Comparison of ENCODE assay signal across 1 cellular context in genomic region chr2:238929242-238930081, GRCh38.
TF ChIP-seq lines count a peak whose summit lies in the region.

No MANE protein-coding gene starts in this region.

TF ChIP-seq in HepG2, 621 proteins besides CTCF, POLR2A, EP300 and RAD21 (continued from another document):
- TF ChIP-seq ZNF75D (CRISPR knock-in tag; IDR thresholded peaks at IDR 0.05; ENCODE audit: borderline replicate concordance), result no peak
- TF ChIP-seq EZH2 (conservative IDR thresholded peaks at IDR 0.05; ENCODE audit: low read depth, low read length), result no peak
- no peak for TF ChIP-seq MIER2 (CRISPR knock-in tag; IDR thresholded peaks at IDR 0.05)
- no peak for TF ChIP-seq NR2C2 (CRISPR knock-in tag; IDR thresholded peaks at IDR 0.05; ENCODE audit: borderline replicate concordance)
- TF ChIP-seq ZNF615 (CRISPR knock-in tag; IDR thresholded peaks at IDR 0.05; ENCODE audit: borderline replicate concordance), result no peak
- no peak for TF ChIP-seq PCBP1 (IDR thresholded peaks at IDR 0.05; ENCODE audit: borderline replicate concordance, low read depth, low read length)
